Comparison of ENCODE assay signal across 11 cellular contexts in the genomic region with DNA sequence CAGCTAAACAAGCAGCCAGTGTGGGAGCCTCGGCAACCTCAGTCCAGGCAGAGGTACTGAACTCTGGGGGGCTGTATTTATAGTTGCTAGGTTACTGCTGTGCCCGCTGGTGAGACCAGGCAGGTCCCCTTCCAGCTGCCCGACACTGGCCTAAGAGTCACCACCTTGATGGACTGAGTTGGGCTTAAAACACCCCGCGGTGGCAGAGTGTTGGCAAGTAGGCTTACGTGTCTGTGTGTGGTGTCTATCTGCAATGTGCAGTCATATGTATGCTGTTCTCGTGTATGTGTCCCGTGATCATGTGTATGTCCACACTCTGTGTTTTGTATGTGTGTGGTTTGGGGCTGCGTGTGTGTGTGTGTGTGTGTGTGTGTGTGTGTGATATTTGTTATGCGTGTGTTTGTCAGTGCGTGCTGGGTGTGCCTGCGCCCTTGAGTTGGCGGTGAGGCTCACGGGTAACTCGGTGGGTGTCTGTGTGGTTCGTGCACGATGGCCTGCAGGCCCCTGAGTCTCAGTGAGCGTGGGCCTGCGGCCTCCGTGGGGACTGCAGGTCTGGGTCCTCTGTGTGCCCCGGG.
A peak's percentile ranks its signal among the peaks of the same experiment; 100 is the strongest.
DNase-seq lines count a peak whose midpoint lies in the region; ATAC-seq and TF ChIP-seq lines count a peak whose summit lies in the region.
"Had no signal": no experiment of that assay in that cellular context is flagged by ENCODE, and none has a peak within 500 bp of the region (broad histone marks: within the 10 kb centered on the region; RNA-seq: fewer than 3 reads in every experiment).

No MANE protein-coding gene starts in this region.

- no peaks in the 10 kb centered on the region for H3F3A ChIP-seq in PC-3 (ENCODE audit: low read length, unreplicated experiment)

- WGBS in thyroid gland, 2 donors: 29 to 35% methylated on average over 19 of the region's 21 CpGs

- CTCF ChIA-PET in Panc1 (lab: Charles Lee): no interaction called here
- CTCF ChIA-PET in PC-3 (lab: Charles Lee): no interaction called here

- no peak for DNase-seq in CD4-positive, CD25-positive, alpha-beta regulatory T cell
- DNase-seq in Panc1 (ENCODE audit: low read depth, low spot score): no peak
- DNase-seq in effector memory CD4-positive, alpha-beta T cell: no peak
- no peak for DNase-seq in thyroid gland
- no peak for DNase-seq in PC-3
- DNase-seq: body of pancreas, NCI-H1105 had no signal

- no peaks in the 10 kb centered on the region for H3K9me3 ChIP-seq in CD4-positive, CD25-positive, alpha-beta regulatory T cell (ENCODE audit: control insufficient read depth in 2 of 2, low read length in 2 of 2)
- no peaks in the 10 kb centered on the region for H3K9me3 ChIP-seq in Panc1 (ENCODE audit: control insufficient read depth, insufficient read depth, low read depth, low read length)
- H3K9me3 ChIP-seq in effector memory CD4-positive, alpha-beta T cell (ENCODE audit: control insufficient read depth, low read length): no peaks in the 10 kb centered on the region
- no peaks in the 10 kb centered on the region for H3K9me3 ChIP-seq in neutrophil
- no peaks in the 10 kb centered on the region for H3K9me3 ChIP-seq in thyroid gland
- H3K9me3 ChIP-seq in PC-3 (ENCODE audit: low read length): no peaks in the 10 kb centered on the region
- H3K9me3 ChIP-seq: body of pancreas had no signal

- no peak overlapping the region for H3K27ac Mint-ChIP-seq in CD4-positive, CD25-positive, alpha-beta regulatory T cell

- no peak overlapping the region for H3K27ac ChIP-seq in CD4-positive, CD25-positive, alpha-beta regulatory T cell (ENCODE audit: insufficient read depth, low read length, poor library complexity, severe bottlenecking)
- H3K27ac ChIP-seq in Panc1 (ENCODE audit: low read length): no peak overlapping the region
- no peak overlapping the region for H3K27ac ChIP-seq in effector memory CD4-positive, alpha-beta T cell (ENCODE audit: insufficient read depth, low read length, poor library complexity, severe bottlenecking)
- no peak overlapping the region for H3K27ac ChIP-seq in neutrophil
- H3K27ac ChIP-seq in thyroid gland: no peak overlapping the region
- H3K27ac ChIP-seq in PC-3 (ENCODE audit: low read length): no peak overlapping the region
- H3K27ac ChIP-seq: body of pancreas, VCaP had no signal

- H3K36me3 Mint-ChIP-seq in CD4-positive, CD25-positive, alpha-beta regulatory T cell: no peaks in the 10 kb centered on the region

- peaks cover 0 to 5% (median 0%) of the 10 kb centered on the region in 7 donors for H3K9me3 Mint-ChIP-seq in CD4-positive, CD25-positive, alpha-beta regulatory T cell

- no peaks in the 10 kb centered on the region for H3K36me3 ChIP-seq in CD4-positive, CD25-positive, alpha-beta regulatory T cell (ENCODE audit: control insufficient read depth, insufficient read depth, low read length)
- H3K36me3 ChIP-seq in Panc1 (ENCODE audit: control insufficient read depth, insufficient read depth, low read length) (no peaks in the 10 kb centered on the region), neutrophil (no peaks in the 10 kb centered on the region), thyroid gland (no peaks in the 10 kb centered on the region), PC-3 (ENCODE audit: low read depth, low read length) (no peaks in the 10 kb centered on the region)
- H3K36me3 ChIP-seq in effector memory CD4-positive, alpha-beta T cell (ENCODE audit: control insufficient read depth, insufficient read depth, low read length): no peaks in the 10 kb centered on the region

- POLR2A ChIA-PET in Panc1 (lab: Charles Lee) (interaction anchor here (0.7 kb wide), 1 partner anchor 142 kb away, joined by 3 read pairs; no protein-coding TSS in a partner anchor), PC-3 (lab: Charles Lee; ENCODE audit: unreplicated experiment) (no interaction called here)

- no peaks in the 10 kb centered on the region for H4K20me1 ChIP-seq in PC-3 (ENCODE audit: low read length)

- H3K9ac ChIP-seq in PC-3 (ENCODE audit: low read length): no peak overlapping the region

- H3K4me3 Mint-ChIP-seq in CD4-positive, CD25-positive, alpha-beta regulatory T cell: peak overlapping the region; percentile 32 to 84 (median 74)

- peak in 1 of 2 donors; percentile 6 for ATAC-seq in CD4-positive, CD25-positive, alpha-beta regulatory T cell (ENCODE audit: low read depth in 2 of 2)
- ATAC-seq in Panc1: 0 out of 2 replicates have a peak, but pooled peaks have one; percentile 47
- no peak for ATAC-seq in HG03378 (IDR thresholded peaks at IDR 0.05; ENCODE audit: unreplicated experiment)
- no peak for ATAC-seq in HG03460 (IDR thresholded peaks at IDR 0.05; ENCODE audit: unreplicated experiment)
- ATAC-seq in PC-3: no peak

- peaks cover 4 to 34% (median 14%) of the 10 kb centered on the region in 4 donors for H3K4me1 Mint-ChIP-seq in CD4-positive, CD25-positive, alpha-beta regulatory T cell

- no peak for TF ChIP-seq POLR2A in thyroid gland (IDR thresholded peaks at IDR 0.05)

- H3K4me1 ChIP-seq in CD4-positive, CD25-positive, alpha-beta regulatory T cell (ENCODE audit: control insufficient read depth, insufficient read depth, low read length, poor library complexity, severe bottlenecking): peaks cover 31% of the 10 kb centered on the region
- no peaks in the 10 kb centered on the region; the same call in 1 of the 2 replicates for H3K4me1 ChIP-seq in Panc1 (ENCODE audit: control insufficient read depth, insufficient read depth, low read length)
- peaks cover 15% of the 10 kb centered on the region for H3K4me1 ChIP-seq in effector memory CD4-positive, alpha-beta T cell (ENCODE audit: control insufficient read depth, insufficient read depth, low read length, poor library complexity, severe bottlenecking)
- peaks cover 8 to 11% of the 10 kb centered on the region in 2 experiments for H3K4me1 ChIP-seq in neutrophil (ENCODE audit: control insufficient read depth in 1 of 2, insufficient read depth in 1 of 2, low read depth in 1 of 2, low read length in 1 of 2)
- H3K4me1 ChIP-seq in thyroid gland: peaks cover 14 to 15% of the 10 kb centered on the region in 2 donors
- no peaks in the 10 kb centered on the region for H3K4me1 ChIP-seq in PC-3 (ENCODE audit: insufficient read depth, low read length)

- no peak overlapping the region for H3K4me3 ChIP-seq in CD4-positive, CD25-positive, alpha-beta regulatory T cell (ENCODE audit: low read depth, low read length)
- peak overlapping the region in 1 of 2 experiments; percentile 44; a peak in 1 of 4 replicates for H3K4me3 ChIP-seq in Panc1 (ENCODE audit: low read depth in 2 of 2, low read length in 2 of 2)
- H3K4me3 ChIP-seq in effector memory CD4-positive, alpha-beta T cell (ENCODE audit: insufficient read depth, low read depth, low read length, poor library complexity, severe bottlenecking): peak overlapping the region; percentile 60
- peak overlapping the region; percentile 6 to 40 for H3K4me3 ChIP-seq in neutrophil (ENCODE audit: low read depth in 1 of 2, low read length in 1 of 2)
- H3K4me3 ChIP-seq in thyroid gland (replicated peaks in 1 of 3): no peak overlapping the region
- H3K4me3 ChIP-seq in PC-3 (ENCODE audit: low read length): no peak overlapping the region

- in situ Hi-C loops in Panc1 (cut with HindIII; ENCODE audit: low pct_unique_long_range_greater_than_20kb, low sequenced_read_pairs): no loop called here

- no TSS peak for BruUV-seq in Panc1 (replicated peaks; lab: Mats Ljungman, UMichigan)
- BruUV-seq in PC-3 (replicated peaks; lab: Mats Ljungman, UMichigan): no TSS peak

- no peaks in the 10 kb centered on the region for H3K79me2 ChIP-seq in PC-3 (ENCODE audit: low read length)

- peaks cover 95% of the 10 kb centered on the region for H3K27me3 Mint-ChIP-seq in CD4-positive, CD25-positive, alpha-beta regulatory T cell

- H3K9me2 ChIP-seq in PC-3 (replicated peaks; ENCODE audit: low read length): no peaks in the 10 kb centered on the region

- TF ChIP-seq CTCF in Panc1 (IDR thresholded peaks at IDR 0.05) (no peak), neutrophil (IDR thresholded peaks at IDR 0.05) (no peak), thyroid gland (IDR thresholded peaks at IDR 0.05) (no peak), PC-3 (conservative IDR thresholded peaks at IDR 0.05; ENCODE audit: low read depth, low read length) (no peak)

- intact Hi-C loops in Panc1 (cut with micrococcal nuclease; ENCODE audit: unreplicated experiment): no loop called here
- intact Hi-C loops in thyroid gland (cut with DNase I): no loop called here
- intact Hi-C loops in PC-3 (cut with micrococcal nuclease): no loop called here

- no peak overlapping the region for H2AFZ ChIP-seq in PC-3 (ENCODE audit: low read length)

- H3K27me3 ChIP-seq in CD4-positive, CD25-positive, alpha-beta regulatory T cell (ENCODE audit: control insufficient read depth, insufficient read depth, low read length): peaks cover 66% of the 10 kb centered on the region
- peaks cover 31% of the 10 kb centered on the region for H3K27me3 ChIP-seq in Panc1 (ENCODE audit: control insufficient read depth, insufficient read depth, low read length)
- peaks cover 77% of the 10 kb centered on the region for H3K27me3 ChIP-seq in effector memory CD4-positive, alpha-beta T cell (replicated peaks; ENCODE audit: control insufficient read depth, insufficient read depth, low read length, poor library complexity, severe bottlenecking)
- H3K27me3 ChIP-seq in neutrophil: peaks cover 100% of the 10 kb centered on the region
- peaks cover 64% of the 10 kb centered on the region for H3K27me3 ChIP-seq in thyroid gland
- peaks cover 97% of the 10 kb centered on the region for H3K27me3 ChIP-seq in PC-3 (ENCODE audit: low read length)

- H3K4me2 ChIP-seq in PC-3 (ENCODE audit: low read length): no peak overlapping the region

Comparison
In these comparisons a context has a peak if more than half of its experiments do, and no peak if none do; other contexts are left out.
1. H3K4me3 ChIP-seq: peak in effector memory CD4-positive, alpha-beta T cell (single experiment) and neutrophil (2 of 2); none in CD4-positive, CD25-positive, alpha-beta regulatory T cell (single experiment), thyroid gland (0 of 3) and PC-3 (single experiment).